Comparison of ENCODE assay signal across 1 cellular context in genomic region chr7:13615679-13616078, GRCh38.
TF ChIP-seq lines count a peak whose summit lies in the region.

No MANE protein-coding gene starts in this region.

TF ChIP-seq in K562, 482 proteins besides CTCF, POLR2A, EP300 and RAD21 (continued from another document):
- TF ChIP-seq, protein P1, sequence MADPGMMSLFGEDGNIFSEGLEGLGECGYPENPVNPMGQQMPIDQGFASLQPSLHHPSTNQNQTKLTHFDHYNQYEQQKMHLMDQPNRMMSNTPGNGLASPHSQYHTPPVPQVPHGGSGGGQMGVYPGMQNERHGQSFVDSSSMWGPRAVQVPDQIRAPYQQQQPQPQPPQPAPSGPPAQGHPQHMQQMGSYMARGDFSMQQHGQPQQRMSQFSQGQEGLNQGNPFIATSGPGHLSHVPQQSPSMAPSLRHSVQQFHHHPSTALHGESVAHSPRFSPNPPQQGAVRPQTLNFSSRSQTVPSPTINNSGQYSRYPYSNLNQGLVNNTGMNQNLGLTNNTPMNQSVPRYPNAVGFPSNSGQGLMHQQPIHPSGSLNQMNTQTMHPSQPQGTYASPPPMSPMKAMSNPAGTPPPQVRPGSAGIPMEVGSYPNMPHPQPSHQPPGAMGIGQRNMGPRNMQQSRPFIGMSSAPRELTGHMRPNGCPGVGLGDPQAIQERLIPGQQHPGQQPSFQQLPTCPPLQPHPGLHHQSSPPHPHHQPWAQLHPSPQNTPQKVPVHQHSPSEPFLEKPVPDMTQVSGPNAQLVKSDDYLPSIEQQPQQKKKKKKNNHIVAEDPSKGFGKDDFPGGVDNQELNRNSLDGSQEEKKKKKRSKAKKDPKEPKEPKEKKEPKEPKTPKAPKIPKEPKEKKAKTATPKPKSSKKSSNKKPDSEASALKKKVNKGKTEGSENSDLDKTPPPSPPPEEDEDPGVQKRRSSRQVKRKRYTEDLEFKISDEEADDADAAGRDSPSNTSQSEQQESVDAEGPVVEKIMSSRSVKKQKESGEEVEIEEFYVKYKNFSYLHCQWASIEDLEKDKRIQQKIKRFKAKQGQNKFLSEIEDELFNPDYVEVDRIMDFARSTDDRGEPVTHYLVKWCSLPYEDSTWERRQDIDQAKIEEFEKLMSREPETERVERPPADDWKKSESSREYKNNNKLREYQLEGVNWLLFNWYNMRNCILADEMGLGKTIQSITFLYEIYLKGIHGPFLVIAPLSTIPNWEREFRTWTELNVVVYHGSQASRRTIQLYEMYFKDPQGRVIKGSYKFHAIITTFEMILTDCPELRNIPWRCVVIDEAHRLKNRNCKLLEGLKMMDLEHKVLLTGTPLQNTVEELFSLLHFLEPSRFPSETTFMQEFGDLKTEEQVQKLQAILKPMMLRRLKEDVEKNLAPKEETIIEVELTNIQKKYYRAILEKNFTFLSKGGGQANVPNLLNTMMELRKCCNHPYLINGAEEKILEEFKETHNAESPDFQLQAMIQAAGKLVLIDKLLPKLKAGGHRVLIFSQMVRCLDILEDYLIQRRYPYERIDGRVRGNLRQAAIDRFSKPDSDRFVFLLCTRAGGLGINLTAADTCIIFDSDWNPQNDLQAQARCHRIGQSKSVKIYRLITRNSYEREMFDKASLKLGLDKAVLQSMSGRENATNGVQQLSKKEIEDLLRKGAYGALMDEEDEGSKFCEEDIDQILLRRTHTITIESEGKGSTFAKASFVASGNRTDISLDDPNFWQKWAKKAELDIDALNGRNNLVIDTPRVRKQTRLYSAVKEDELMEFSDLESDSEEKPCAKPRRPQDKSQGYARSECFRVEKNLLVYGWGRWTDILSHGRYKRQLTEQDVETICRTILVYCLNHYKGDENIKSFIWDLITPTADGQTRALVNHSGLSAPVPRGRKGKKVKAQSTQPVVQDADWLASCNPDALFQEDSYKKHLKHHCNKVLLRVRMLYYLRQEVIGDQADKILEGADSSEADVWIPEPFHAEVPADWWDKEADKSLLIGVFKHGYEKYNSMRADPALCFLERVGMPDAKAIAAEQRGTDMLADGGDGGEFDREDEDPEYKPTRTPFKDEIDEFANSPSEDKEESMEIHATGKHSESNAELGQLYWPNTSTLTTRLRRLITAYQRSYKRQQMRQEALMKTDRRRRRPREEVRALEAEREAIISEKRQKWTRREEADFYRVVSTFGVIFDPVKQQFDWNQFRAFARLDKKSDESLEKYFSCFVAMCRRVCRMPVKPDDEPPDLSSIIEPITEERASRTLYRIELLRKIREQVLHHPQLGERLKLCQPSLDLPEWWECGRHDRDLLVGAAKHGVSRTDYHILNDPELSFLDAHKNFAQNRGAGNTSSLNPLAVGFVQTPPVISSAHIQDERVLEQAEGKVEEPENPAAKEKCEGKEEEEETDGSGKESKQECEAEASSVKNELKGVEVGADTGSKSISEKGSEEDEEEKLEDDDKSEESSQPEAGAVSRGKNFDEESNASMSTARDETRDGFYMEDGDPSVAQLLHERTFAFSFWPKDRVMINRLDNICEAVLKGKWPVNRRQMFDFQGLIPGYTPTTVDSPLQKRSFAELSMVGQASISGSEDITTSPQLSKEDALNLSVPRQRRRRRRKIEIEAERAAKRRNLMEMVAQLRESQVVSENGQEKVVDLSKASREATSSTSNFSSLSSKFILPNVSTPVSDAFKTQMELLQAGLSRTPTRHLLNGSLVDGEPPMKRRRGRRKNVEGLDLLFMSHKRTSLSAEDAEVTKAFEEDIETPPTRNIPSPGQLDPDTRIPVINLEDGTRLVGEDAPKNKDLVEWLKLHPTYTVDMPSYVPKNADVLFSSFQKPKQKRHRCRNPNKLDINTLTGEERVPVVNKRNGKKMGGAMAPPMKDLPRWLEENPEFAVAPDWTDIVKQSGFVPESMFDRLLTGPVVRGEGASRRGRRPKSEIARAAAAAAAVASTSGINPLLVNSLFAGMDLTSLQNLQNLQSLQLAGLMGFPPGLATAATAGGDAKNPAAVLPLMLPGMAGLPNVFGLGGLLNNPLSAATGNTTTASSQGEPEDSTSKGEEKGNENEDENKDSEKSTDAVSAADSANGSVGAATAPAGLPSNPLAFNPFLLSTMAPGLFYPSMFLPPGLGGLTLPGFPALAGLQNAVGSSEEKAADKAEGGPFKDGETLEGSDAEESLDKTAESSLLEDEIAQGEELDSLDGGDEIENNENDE (IDR thresholded peaks at IDR 0.05; ENCODE audit: low read depth, low read length), result no peak
- no peak for TF ChIP-seq ZNF121 (CRISPR knock-in tag; conservative IDR thresholded peaks at IDR 0.05)
- TF ChIP-seq ZNF57 (CRISPR knock-in tag; IDR thresholded peaks at IDR 0.05), result no peak
- TF ChIP-seq FOXJ3 (CRISPR knock-in tag; IDR thresholded peaks at IDR 0.05), result no peak
- TF ChIP-seq, protein P2, sequence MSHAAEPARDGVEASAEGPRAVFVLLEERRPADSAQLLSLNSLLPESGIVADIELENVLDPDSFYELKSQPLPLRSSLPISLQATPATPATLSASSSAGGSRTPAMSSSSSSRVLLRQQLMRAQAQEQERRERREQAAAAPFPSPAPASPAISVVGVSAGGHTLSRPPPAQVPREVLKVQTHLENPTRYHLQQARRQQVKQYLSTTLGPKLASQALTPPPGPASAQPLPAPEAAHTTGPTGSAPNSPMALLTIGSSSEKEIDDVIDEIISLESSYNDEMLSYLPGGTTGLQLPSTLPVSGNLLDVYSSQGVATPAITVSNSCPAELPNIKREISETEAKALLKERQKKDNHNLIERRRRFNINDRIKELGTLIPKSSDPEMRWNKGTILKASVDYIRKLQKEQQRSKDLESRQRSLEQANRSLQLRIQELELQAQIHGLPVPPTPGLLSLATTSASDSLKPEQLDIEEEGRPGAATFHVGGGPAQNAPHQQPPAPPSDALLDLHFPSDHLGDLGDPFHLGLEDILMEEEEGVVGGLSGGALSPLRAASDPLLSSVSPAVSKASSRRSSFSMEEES (CRISPR knock-in tag; IDR thresholded peaks at IDR 0.05), result no peak
- TF ChIP-seq PRMT5 (CRISPR knock-in tag; IDR thresholded peaks at IDR 0.05), result no peak
- TF ChIP-seq MAFF (IDR thresholded peaks at IDR 0.05; ENCODE audit: low read length), result peak; percentile 93
- no peak for TF ChIP-seq SRSF7 (optimal IDR thresholded peaks at IDR 0.05; ENCODE audit: low read depth, low read length)
- TF ChIP-seq ZNF316 (IDR thresholded peaks at IDR 0.05), result peak; percentile 82
- TF ChIP-seq C11orf30 (IDR thresholded peaks at IDR 0.05; ENCODE audit: low read depth), result peak; percentile 63; the same call in 1 of the 2 replicates
- no peak for TF ChIP-seq MTA3 (IDR thresholded peaks at IDR 0.05; ENCODE audit: borderline replicate concordance)
- TF ChIP-seq MYNN (IDR thresholded peaks at IDR 0.05), result no peak
- TF ChIP-seq MYNN (CRISPR knock-in tag; IDR thresholded peaks at IDR 0.05), result no peak
- TF ChIP-seq ZNF445 (CRISPR knock-in tag; IDR thresholded peaks at IDR 0.05; ENCODE audit: low read depth), result no peak
- no peak for TF ChIP-seq BHLHE40 (IDR thresholded peaks at IDR 0.05; ENCODE audit: low read length)
